28 cellular contexts compared by ENCODE assay signal in the genomic region with DNA sequence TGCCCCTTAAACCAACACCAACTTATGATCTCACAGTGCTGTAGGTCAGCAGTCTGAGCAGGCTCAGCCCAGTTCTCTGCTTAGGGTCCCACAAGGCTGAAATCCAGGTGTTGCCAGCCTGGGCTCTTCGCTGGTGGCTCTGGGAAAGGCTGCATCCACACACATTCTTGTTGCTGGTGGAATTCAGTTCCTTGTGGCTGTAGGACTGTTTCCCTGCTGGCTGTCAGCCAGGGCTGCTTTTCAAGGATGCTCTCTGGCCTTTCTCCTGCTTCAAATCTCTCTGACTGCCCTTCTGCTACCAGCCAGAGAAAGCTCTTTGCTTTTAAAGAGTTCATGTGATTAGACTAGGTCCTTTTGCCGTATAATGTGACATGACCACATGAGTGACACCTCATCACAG.
"Had no signal": no experiment of that assay in that cellular context is flagged by ENCODE, and none has a peak within 500 bp of the region (broad histone marks: within the 10 kb centered on the region; RNA-seq: fewer than 3 reads in every experiment).

No MANE protein-coding gene starts in this region.

- FAIRE-seq: colon had no signal

- H3K36me3 Mint-ChIP-seq: activated naive CD8-positive, alpha-beta T cell had no signal

- DNase-seq: activated CD4-positive, alpha-beta memory T cell treated with anti-CD3 and anti-CD28 coated beads for 36 hours; activated CD4-positive, alpha-beta T cell treated with anti-CD3 and anti-CD28 coated beads for 36 hours; activated CD4-positive, alpha-beta T cell treated with anti-CD3 and anti-CD28 coated beads, Interleukin-2, amount 10 ng/mL, durations not matched to agents 24 days and 14 days; activated CD4-positive, CD25-positive, alpha-beta regulatory T cell; activated CD4-positive, CD25-positive, alpha-beta regulatory T cell treated with anti-CD3 and anti-CD28 coated beads, Interleukin-2, amount 50 U/mL, for 72 hours; activated CD8-positive, alpha-beta memory T cell treated with anti-CD3 and anti-CD28 coated beads, Interleukin-2, amount 50 U/mL, for 48 hours; activated effector memory CD4-positive, alpha-beta T cell treated with Interleukin-2 at 50 U/mL for 16 hours; activated gamma-delta T cell treated with Interleukin-2 at 50 U/mL for 16 hours; activated naive CD4-positive, alpha-beta T cell treated with anti-CD3 and anti-CD28 coated beads, Interleukin-2, amount 50 U/mL, for 16 hours; activated naive CD4-positive, alpha-beta T cell treated with Interleukin-2 at 50 U/mL for 16 hours; activated T-cell treated with anti-CD3 and anti-CD28 coated beads for 4 hours; activated T-cell treated with anti-CD3 and anti-CD28 coated beads, Interleukin-2, amount 50 U/mL, for 4 hours; amniotic stem cell; anterior cingulate cortex; caudate nucleus; cortex of kidney; dermis blood vessel endothelial cell; effector CD4-positive, alpha-beta T cell; effector memory CD8-positive, alpha-beta T cell; esophagus squamous epithelium; foreskin melanocyte; heart right ventricle; T-helper 2 cell had no signal

- H3K4me3 ChIP-seq: body of pancreas, esophagus squamous epithelium, gastroesophageal sphincter, heart right ventricle had no signal

- ATAC-seq: activated CD4-positive, alpha-beta T cell treated with anti-CD3 and anti-CD28 coated beads for 36 hours; activated T-cell treated with anti-CD3 and anti-CD28 coated beads, Interleukin-2, amount 50 U/mL, for 4 hours; activated T-helper 17 cell treated with anti-CD3 and anti-CD28 coated beads, Interleukin-2, amount 50 U/mL, for 72 hours; body of pancreas; effector memory CD8-positive, alpha-beta T cell; gastroesophageal sphincter; heart right ventricle had no signal

- H3K4me3 Mint-ChIP-seq: activated CD4-positive, alpha-beta memory T cell treated with anti-CD3 and anti-CD28 coated beads for 36 hours; activated CD4-positive, alpha-beta T cell treated with anti-CD3 and anti-CD28 coated beads for 36 hours; activated CD4-positive, alpha-beta T cell treated with anti-CD3 and anti-CD28 coated beads, Interleukin-2, amount 10 ng/mL, durations not matched to agents 24 days and 14 days; activated naive CD8-positive, alpha-beta T cell; activated T-cell treated with anti-CD3 and anti-CD28 coated beads, Interleukin-2, amount 50 U/mL, for 4 hours; activated T-helper 17 cell treated with anti-CD3 and anti-CD28 coated beads, Interleukin-2, amount 50 U/mL, for 72 hours; effector memory CD8-positive, alpha-beta T cell had no signal

- H3K27ac Mint-ChIP-seq: activated CD4-positive, alpha-beta memory T cell treated with anti-CD3 and anti-CD28 coated beads for 36 hours; activated CD4-positive, alpha-beta T cell treated with anti-CD3 and anti-CD28 coated beads for 36 hours; activated CD4-positive, alpha-beta T cell treated with anti-CD3 and anti-CD28 coated beads, Interleukin-2, amount 10 ng/mL, durations not matched to agents 24 days and 14 days; activated naive CD8-positive, alpha-beta T cell; activated T-helper 17 cell treated with anti-CD3 and anti-CD28 coated beads, Interleukin-2, amount 50 U/mL, for 72 hours; effector memory CD8-positive, alpha-beta T cell had no signal

- H3K9me3 Mint-ChIP-seq: activated CD4-positive, alpha-beta T cell treated with anti-CD3 and anti-CD28 coated beads, Interleukin-2, amount 10 ng/mL, durations not matched to agents 24 days and 14 days; activated T-helper 17 cell treated with anti-CD3 and anti-CD28 coated beads, Interleukin-2, amount 50 U/mL, for 72 hours; effector memory CD8-positive, alpha-beta T cell had no signal

- H3K27ac ChIP-seq: body of pancreas, esophagus squamous epithelium, gastroesophageal sphincter, heart right ventricle had no signal

- H3K4me1 Mint-ChIP-seq: activated T-helper 17 cell treated with anti-CD3 and anti-CD28 coated beads, Interleukin-2, amount 50 U/mL, for 72 hours had no signal
